In genomic region chr2:161160226-161161073, GRCh38 we compare ENCODE assay signal across 1 cellular context.
A peak's percentile ranks its signal among the peaks of the same experiment; 100 is the strongest.
TF ChIP-seq lines count a peak whose summit lies in the region.

TSS of gene TANK (plus strand) at chr2:161160428. CDS start at chr2:161179663, 19,235 bp downstream.

TF ChIP-seq in GM12878, 131 proteins besides CTCF, POLR2A, EP300 and RAD21 (continued from another document and continues in another):
- no peak for TF ChIP-seq HSF1 (IDR thresholded peaks at IDR 0.05; ENCODE audit: low read depth, low read length)
- TF ChIP-seq CHD2 (IDR thresholded peaks at IDR 0.05; ENCODE audit: borderline replicate concordance, low read depth, low read length): 0 out of 2 replicates have a peak, but pooled peaks have one; percentile 23
- peak; percentile 56 for TF ChIP-seq CBFB (IDR thresholded peaks at IDR 0.05; ENCODE audit: low read depth)
- peak; percentile 91 for TF ChIP-seq MLLT1 (IDR thresholded peaks at IDR 0.05)
- peak; percentile 56 for TF ChIP-seq NR2C2 (IDR thresholded peaks at IDR 0.05; ENCODE audit: borderline replicate concordance, control insufficient read depth, insufficient read length, low read depth)
- no peak for TF ChIP-seq BHLHE40 (IDR thresholded peaks at IDR 0.05; ENCODE audit: borderline replicate concordance in 1 of 2, low read depth in 2 of 2, low read length in 1 of 2)
- peak; percentile 58 for TF ChIP-seq PAX5 (IDR thresholded peaks at IDR 0.05; ENCODE audit: borderline replicate concordance, low read depth, low read length)
- TF ChIP-seq CHD4 (IDR thresholded peaks at IDR 0.05): no peak
- TF ChIP-seq ATF3 (IDR thresholded peaks at IDR 0.05; ENCODE audit: borderline replicate concordance, extremely low read depth, low read depth, low read length): no peak
- TF ChIP-seq USF2 (IDR thresholded peaks at IDR 0.05; ENCODE audit: borderline replicate concordance, low read depth, low read length): no peak
- TF ChIP-seq TCF7 (IDR thresholded peaks at IDR 0.05; ENCODE audit: borderline replicate concordance): no peak
- no peak for TF ChIP-seq CUX1 (IDR thresholded peaks at IDR 0.05; ENCODE audit: insufficient replicate concordance, low read depth, low read length)
- no peak for TF ChIP-seq ZNF592 (IDR thresholded peaks at IDR 0.05)
- TF ChIP-seq CHD1 (IDR thresholded peaks at IDR 0.05; ENCODE audit: low read depth, low read length): peak; percentile 68; the same call in 1 of the 2 replicates
- no peak; the same call in 1 of the 2 replicates for TF ChIP-seq ATF2 (IDR thresholded peaks at IDR 0.05; ENCODE audit: low read length)
- no peak for TF ChIP-seq RBBP5 (conservative IDR thresholded peaks at IDR 0.05)
- TF ChIP-seq TAF1 (IDR thresholded peaks at IDR 0.05; ENCODE audit: borderline replicate concordance, low read depth, low read length): peak; percentile 100
- TF ChIP-seq BCL11A (IDR thresholded peaks at IDR 0.05; ENCODE audit: low read depth, low read length): no peak
- 0 out of 2 replicates have a peak, but pooled peaks have one; percentile 7 for TF ChIP-seq MAX (IDR thresholded peaks at IDR 0.05; ENCODE audit: low read depth, low read length)
- TF ChIP-seq SREBF2 (IDR thresholded peaks at IDR 0.05; ENCODE audit: low read length): no peak
- peak; percentile 78 for TF ChIP-seq MTA2 (IDR thresholded peaks at IDR 0.05; ENCODE audit: low read depth)
- peak; percentile 28; the same call in 1 of the 2 replicates for TF ChIP-seq HCFC1 (IDR thresholded peaks at IDR 0.05; ENCODE audit: low read length)
- TF ChIP-seq ZNF24 (IDR thresholded peaks at IDR 0.05): no peak
- TF ChIP-seq ZNF384 (IDR thresholded peaks at IDR 0.05; ENCODE audit: borderline replicate concordance, low read depth, low read length): no peak
- TF ChIP-seq RCOR1 (conservative IDR thresholded peaks at IDR 0.05; ENCODE audit: low read depth, low read length): no peak
- TF ChIP-seq SKIL (IDR thresholded peaks at IDR 0.05; ENCODE audit: low read depth, poor library complexity, severe bottlenecking): no peak
- TF ChIP-seq POLR2AphosphoS5 (IDR thresholded peaks at IDR 0.05; ENCODE audit: low read length): peak; percentile 93
- no peak; the same call in 1 of the 2 replicates for TF ChIP-seq SIN3A (IDR thresholded peaks at IDR 0.05; ENCODE audit: low read depth, low read length)
- no peak for TF ChIP-seq GATAD2B (conservative IDR thresholded peaks at IDR 0.05; ENCODE audit: low read depth)
- no peak for TF ChIP-seq ZBTB4 (CRISPR knock-in tag; IDR thresholded peaks at IDR 0.05)
